ENCODE assay signal across 2 cellular contexts in the genomic region with DNA sequence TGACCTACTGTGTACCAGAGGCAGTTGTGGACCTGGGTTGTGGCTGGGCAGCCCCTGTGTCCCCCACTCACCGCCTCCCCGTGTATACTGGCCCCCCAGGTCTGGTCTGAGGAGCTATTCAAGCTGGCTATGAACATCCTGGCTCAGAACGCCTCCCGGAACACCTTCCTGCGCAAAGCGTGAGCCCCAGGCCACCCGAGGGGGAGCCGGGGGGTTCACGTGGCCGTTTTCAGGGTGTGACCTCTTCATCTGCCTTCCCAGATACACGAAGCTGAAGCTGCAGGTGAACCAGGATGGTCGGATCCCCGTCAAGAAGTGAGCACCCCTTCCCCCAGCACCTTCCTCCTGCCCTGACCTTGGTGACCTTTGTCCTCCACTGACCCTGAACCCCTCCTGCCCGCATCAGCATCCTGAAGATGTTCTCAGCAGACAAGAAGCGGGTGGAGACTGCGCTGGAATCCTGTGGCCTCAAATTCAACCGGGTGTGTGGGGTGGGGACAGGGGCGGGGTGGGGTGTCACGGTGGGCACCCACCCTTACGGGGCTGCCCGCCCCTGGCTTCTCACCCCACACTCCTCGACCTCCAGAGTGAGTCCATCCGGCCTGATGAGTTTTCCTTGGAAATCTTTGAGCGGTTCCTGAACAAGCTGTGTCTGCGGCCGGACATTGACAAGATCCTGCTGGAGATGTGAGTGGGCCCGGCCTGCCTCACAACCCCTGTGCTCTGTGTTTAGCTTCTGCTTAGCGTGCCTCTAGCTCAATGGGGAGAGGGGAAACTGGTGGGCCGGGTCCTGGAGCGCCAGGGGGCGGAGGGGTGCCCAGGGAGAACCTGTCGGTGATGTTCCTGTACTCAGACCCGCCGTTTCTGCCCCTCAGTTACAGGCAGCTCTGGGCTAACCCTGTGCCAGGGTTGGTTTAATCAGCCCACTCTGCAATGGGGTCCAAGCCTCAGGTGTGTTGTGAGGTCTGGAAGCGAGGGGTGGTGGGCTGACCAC.
TF ChIP-seq lines count a peak whose summit lies in the region.

No MANE protein-coding gene starts in this region.

TF ChIP-seq in GM23338, 12 proteins besides CTCF, POLR2A, EP300 and RAD21:
- no peak for TF ChIP-seq ZNF462 (CRISPR knock-in tag; IDR thresholded peaks at IDR 0.05)
- no peak for TF ChIP-seq CREB1 (CRISPR knock-in tag; IDR thresholded peaks at IDR 0.05; ENCODE audit: low read depth)
- no peak for TF ChIP-seq POLR2AphosphoS5 (IDR thresholded peaks at IDR 0.05; ENCODE audit: low read depth)
- TF ChIP-seq ZNF114 (CRISPR knock-in tag; IDR thresholded peaks at IDR 0.05): no peak
- no peak for TF ChIP-seq EZH2phosphoT487 (IDR thresholded peaks at IDR 0.05; ENCODE audit: unreplicated experiment)
- no peak for TF ChIP-seq STAT1 (IDR thresholded peaks at IDR 0.05; ENCODE audit: unreplicated experiment)
- no peak for TF ChIP-seq JUNB (IDR thresholded peaks at IDR 0.05; ENCODE audit: unreplicated experiment)
- no peak for TF ChIP-seq ZNF331 (CRISPR knock-in tag; IDR thresholded peaks at IDR 0.05; ENCODE audit: low read depth)
- no peak for TF ChIP-seq REST (IDR thresholded peaks at IDR 0.05; ENCODE audit: unreplicated experiment)
TF ChIP-seq in GM23338: peak in this region for 0.

TF ChIP-seq in WTC11, 78 proteins besides CTCF, POLR2A, EP300 and RAD21 (continued from another document):
- no peak for TF ChIP-seq PRDM15 (CRISPR knock-in tag; IDR thresholded peaks at IDR 0.05)
- no peak for TF ChIP-seq KAT7 (CRISPR knock-in tag; IDR thresholded peaks at IDR 0.05; ENCODE audit: borderline replicate concordance)
- no peak for TF ChIP-seq ETV6 (CRISPR knock-in tag; IDR thresholded peaks at IDR 0.05)
- TF ChIP-seq, protein P1, sequence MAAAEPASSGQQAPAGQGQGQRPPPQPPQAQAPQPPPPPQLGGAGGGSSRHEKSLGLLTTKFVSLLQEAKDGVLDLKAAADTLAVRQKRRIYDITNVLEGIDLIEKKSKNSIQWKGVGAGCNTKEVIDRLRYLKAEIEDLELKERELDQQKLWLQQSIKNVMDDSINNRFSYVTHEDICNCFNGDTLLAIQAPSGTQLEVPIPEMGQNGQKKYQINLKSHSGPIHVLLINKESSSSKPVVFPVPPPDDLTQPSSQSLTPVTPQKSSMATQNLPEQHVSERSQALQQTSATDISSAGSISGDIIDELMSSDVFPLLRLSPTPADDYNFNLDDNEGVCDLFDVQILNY (CRISPR knock-in tag; IDR thresholded peaks at IDR 0.05): no peak
- TF ChIP-seq TCF7 (CRISPR knock-in tag; IDR thresholded peaks at IDR 0.05; ENCODE audit: low read depth): no peak
- no peak for TF ChIP-seq MXD4 (CRISPR knock-in tag; IDR thresholded peaks at IDR 0.05; ENCODE audit: borderline replicate concordance)
